ENCODE assay signal across 8 cellular contexts in the genomic region with DNA sequence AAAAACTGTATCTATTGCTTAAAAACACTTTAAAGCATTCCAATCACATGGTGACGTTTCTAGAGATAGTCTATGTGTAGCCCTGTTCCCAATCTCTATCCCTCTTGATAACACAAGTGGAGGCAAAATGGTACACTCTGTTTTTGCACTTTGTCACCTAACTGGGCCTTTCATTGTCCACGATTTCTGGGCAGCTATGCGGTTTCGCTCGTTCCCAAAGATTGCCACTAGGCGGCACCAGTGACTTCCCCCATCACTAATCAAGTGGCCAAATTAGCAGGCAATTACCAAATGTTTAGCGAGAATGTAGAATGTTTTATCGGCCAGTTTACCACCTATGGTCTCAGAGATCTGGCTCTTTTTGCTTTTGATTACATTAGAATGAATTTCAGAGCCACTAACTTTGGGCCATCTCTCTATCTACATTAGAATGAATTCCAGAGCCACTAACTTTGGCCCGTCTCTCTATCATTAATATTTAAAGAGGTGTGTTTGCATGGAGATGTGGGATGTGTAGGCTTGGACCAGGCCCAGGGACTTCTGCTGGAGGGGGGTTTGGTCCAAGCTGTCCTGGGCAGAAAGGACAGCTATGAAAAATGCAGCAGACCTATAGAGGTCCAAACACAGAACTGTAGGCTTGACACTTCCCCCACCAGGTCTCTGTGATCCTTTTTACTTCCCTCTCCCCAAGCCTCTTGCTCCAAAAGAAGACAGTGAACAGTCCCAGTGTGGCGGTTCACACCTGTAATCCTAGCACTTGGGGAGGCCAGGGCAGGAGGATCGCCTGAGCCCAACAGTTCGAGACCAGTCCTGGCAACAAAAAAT.
A peak's percentile ranks its signal among the peaks of the same experiment; 100 is the strongest.
DNase-seq lines count a peak whose midpoint lies in the region; ATAC-seq and TF ChIP-seq lines count a peak whose summit lies in the region.

No MANE protein-coding gene starts in this region.

- no peak overlapping the region for H3K9ac ChIP-seq in adipocyte (ENCODE audit: low read length)

- DNase-seq in AG10803 (ENCODE audit: low read depth): peak; percentile 35
- DNase-seq in SW480 (ENCODE audit: low spot score): peak; percentile 33
- peak; percentile 74 for DNase-seq in adipocyte (ENCODE audit: low read depth)
- DNase-seq in left ventricle myocardium superior: peak; percentile 74
- DNase-seq in gastrocnemius medialis: peak; percentile 23 to 33

- H3K27me3 ChIP-seq in adipocyte (replicated peaks; ENCODE audit: control insufficient read depth, insufficient read depth, low read length) (no peaks in the 10 kb centered on the region), gastrocnemius medialis (no peaks in the 10 kb centered on the region)

- no peak for TF ChIP-seq POLR2A in gastrocnemius medialis (IDR thresholded peaks at IDR 0.05)

- H3K4me3 ChIP-seq in AG10803 (ENCODE audit: low read length) (no peak overlapping the region), adipocyte (ENCODE audit: low read length) (no peak overlapping the region), gastrocnemius medialis (no peak overlapping the region)

- TF ChIP-seq CTCF in AG10803 (conservative IDR thresholded peaks at IDR 0.05; ENCODE audit: low read length): peak; percentile 93
- TF ChIP-seq CTCF in gastrocnemius medialis (IDR thresholded peaks at IDR 0.05 in 4 of 5, conservative IDR thresholded peaks at IDR 0.05 in 1 of 5): peak; percentile 77 to 88 (median 84)

- H3K4me1 ChIP-seq in adipocyte (ENCODE audit: control insufficient read depth, insufficient read depth, low read length) (no peaks in the 10 kb centered on the region), gastrocnemius medialis (no peaks in the 10 kb centered on the region)

- ATAC-seq in GM18907 (IDR thresholded peaks at IDR 0.05; ENCODE audit: unreplicated experiment) (peak; percentile 76), HG03521 (IDR thresholded peaks at IDR 0.05; ENCODE audit: unreplicated experiment) (peak; percentile 69), left ventricle myocardium superior (peak; percentile 77), gastrocnemius medialis (peak; percentile 66 to 77), GM19397 (IDR thresholded peaks at IDR 0.05; ENCODE audit: unreplicated experiment) (no peak)

- H3K9me3 ChIP-seq in adipocyte (ENCODE audit: control insufficient read depth, low read length) (no peaks in the 10 kb centered on the region), gastrocnemius medialis (no peaks in the 10 kb centered on the region)

- no peak overlapping the region for H3K27ac ChIP-seq in gastrocnemius medialis

- in situ Hi-C loops in gastrocnemius medialis (cut with MboI; ENCODE audit: low sequenced_read_pairs in 4 of 4): loop anchor here (5.0 to 10.0 kb wide), 6 partner anchors 80 to 118 kb away; a partner anchor contains a TSS

- intact Hi-C loops in left ventricle myocardium superior (cut with micrococcal nuclease) (loop anchor here (5.0 kb wide), 1 partner anchor 90 kb away; a partner anchor contains a TSS), gastrocnemius medialis (cut with DNase I; ENCODE audit: low total_unique reads) (loop anchor here (1.0 to 2.0 kb wide), 3 partner anchors 89 to 188 kb away; no protein-coding TSS in a partner anchor)

- H3K36me3 ChIP-seq in adipocyte (ENCODE audit: control insufficient read depth, insufficient read depth, low read length, severe bottlenecking) (no peaks in the 10 kb centered on the region), gastrocnemius medialis (no peaks in the 10 kb centered on the region)
